Comparison of ENCODE assay signal across 20 cellular contexts in genomic region chr3:26989042-26989441, GRCh38.
A peak's percentile ranks its signal among the peaks of the same experiment; 100 is the strongest.
DNase-seq lines count a peak whose midpoint lies in the region; ATAC-seq and TF ChIP-seq lines count a peak whose summit lies in the region.
"Had no signal": no experiment of that assay in that cellular context is flagged by ENCODE, and none has a peak within 500 bp of the region (broad histone marks: within the 10 kb centered on the region; RNA-seq: fewer than 3 reads in every experiment).

No MANE protein-coding gene starts in this region.

- peak; percentile 32 for DNase-seq in DMS153 (lab: John Stamatoyannopoulos, UW)
- DNase-seq in DMS79 treated with DMSO at 0.1 percent for 48 hours (lab: John Stamatoyannopoulos, UW), result peak; percentile 48
- DNase-seq in NCI-H345 (lab: John Stamatoyannopoulos, UW), result peak; percentile 51
- peak; percentile 83 for DNase-seq in astrocyte of the hippocampus (ENCODE audit: low read depth, low spot score)
- DNase-seq in Peyer's patch, result no peak
- no peak for DNase-seq in prostate gland (ENCODE audit: low spot score)
- DNase-seq: Calu3; CD4-positive, alpha-beta T cell; GDM1; H9; IMR-90; NCI-H187 treated with DMSO at 0.1 percent for 48 hours; NCI-H524 treated with DMSO at 0.1 percent for 48 hours; NK-92 treated with Interleukin-12 subunit alpha and Interleukin-12 subunit beta, amount 100 ng/mL, for 24 hours; T-helper 1 cell; T-helper 9 cell had no signal

- no peaks in the 10 kb centered on the region for H3K4me1 ChIP-seq in Peyer's patch
- no peaks in the 10 kb centered on the region for H3K4me1 ChIP-seq in prostate gland (replicated peaks)
- H3K4me1 ChIP-seq: A549 had no signal

- no peaks in the 10 kb centered on the region for H3K9me3 ChIP-seq in Peyer's patch
- no peaks in the 10 kb centered on the region for H3K9me3 ChIP-seq in prostate gland
- H3K9me3 ChIP-seq: A549 had no signal

- H3K4me3 ChIP-seq in Peyer's patch (no peak overlapping the region), prostate gland (no peak overlapping the region)
- H3K4me3 ChIP-seq: A549 had no signal

- ATAC-seq in GM18517 (IDR thresholded peaks at IDR 0.05; ENCODE audit: unreplicated experiment) (no peak), HG02798 (IDR thresholded peaks at IDR 0.05; ENCODE audit: poor library complexity, unreplicated experiment) (no peak)
- ATAC-seq: A549, SK-N-SH treated with all-trans-retinoic acid at 6 μM for 48 hours had no signal

- H3K27me3 ChIP-seq in Peyer's patch (no peaks in the 10 kb centered on the region), prostate gland (replicated peaks; ENCODE audit: insufficient read depth) (no peaks in the 10 kb centered on the region)

- H3K27ac ChIP-seq in Peyer's patch, result no peak overlapping the region
- no peak overlapping the region for H3K27ac ChIP-seq in prostate gland
- H3K27ac ChIP-seq: A549 had no signal

- H3K36me3 ChIP-seq in Peyer's patch (no peaks in the 10 kb centered on the region), prostate gland (no peaks in the 10 kb centered on the region)

- 46% methylated on average over 1 of the region's 1 CpG for WGBS in prostate gland

- intact Hi-C loops in prostate gland (cut with DNase I), result no loop called here

- TF ChIP-seq CTCF in Peyer's patch (IDR thresholded peaks at IDR 0.05), result no peak
- TF ChIP-seq CTCF in prostate gland (IDR thresholded peaks at IDR 0.05), result no peak

- TF ChIP-seq POLR2A in Peyer's patch (IDR thresholded peaks at IDR 0.05), result no peak
- no peak for TF ChIP-seq POLR2A in prostate gland (IDR thresholded peaks at IDR 0.05)

Comparison
In these comparisons a context has a peak if more than half of its experiments do, and no peak if none do; other contexts are left out.
1. DNase-seq: peak in DMS153 (single experiment), DMS79 treated with DMSO at 0.1 percent for 48 hours (single experiment), NCI-H345 (single experiment) and astrocyte of the hippocampus (single experiment); none in Peyer's patch (0 of 3) and prostate gland (single experiment).